8 cellular contexts compared by ENCODE assay signal in genomic region chr10:44864637-44865288, GRCh38. TPM values are rescaled to one million over a fixed set of nuclear protein-coding genes. Genes with fewer than 3 reads are reported as not detected.
DNase-seq lines count a peak whose midpoint lies in the region; ATAC-seq and TF ChIP-seq lines count a peak whose summit lies in the region.

No MANE protein-coding gene starts in this region.

- no peaks in the 10 kb centered on the region for H3K79me1 ChIP-seq in IMR-90 (ENCODE audit: low read depth in 1 of 2, low read length in 2 of 2)

- H3K27me3 Mint-ChIP-seq in activated T-helper 2 cell treated with anti-CD3 and anti-CD28 coated beads, Interferon-gamma antibody, Interleukin-2, Interleukin-4, amounts not matched to agents 10 μg/mL and 5 μg/mL and 100 μg/mL, durations not matched to agents 14 hours and 24 hours and 36 hours (ENCODE audit: low read depth), result peaks cover 53% of the 10 kb centered on the region
- H3K27me3 Mint-ChIP-seq in natural killer cell (ENCODE audit: low read depth in 2 of 2), result peaks cover 51 to 75% of the 10 kb centered on the region in 2 donors
- H3K27me3 Mint-ChIP-seq in stimulated activated naive B cell treated with anti-CD40 and anti-IgM and Interleukin-4, amounts not matched to agents 10 μg/mL and 1 μg/mL and 100 μg/mL, for 72 hours, result peaks cover 52 to 67% of the 10 kb centered on the region in 2 donors

- DNase-seq in DMS 273 (lab: John Stamatoyannopoulos, UW; ENCODE audit: unreplicated experiment), result peak; percentile 91
- peak; percentile 75 for DNase-seq in IMR-90
- peak; percentile 72 to 94 (median 93) for DNase-seq in Peyer's patch
- DNase-seq in activated T-helper 2 cell treated with anti-CD3 and anti-CD28 coated beads, Interferon-gamma antibody, Interleukin-2, Interleukin-4, amounts not matched to agents 10 μg/mL and 5 μg/mL and 100 μg/mL, durations not matched to agents 14 hours and 24 hours and 36 hours (ENCODE audit: low spot score), result peak; percentile 72
- DNase-seq in fibroblast of peridontal ligament (ENCODE audit: extremely low read depth), result peak; percentile 82
- DNase-seq in natural killer cell, result peak; percentile 78
- peak; percentile 65 for DNase-seq in stimulated activated naive B cell treated with anti-CD40 and anti-IgM and Interleukin-4, amounts not matched to agents 10 μg/mL and 1 μg/mL and 100 μg/mL, for 72 hours

- in situ Hi-C loops in IMR-90 (cut with MboI; ENCODE audit: low sequenced_read_pairs), result loop anchor here (5.0 to 25.0 kb wide), 4 partner anchors 472 to 1192 kb away; no protein-coding TSS in a partner anchor

- H3K36me3 Mint-ChIP-seq in activated T-helper 2 cell treated with anti-CD3 and anti-CD28 coated beads, Interferon-gamma antibody, Interleukin-2, Interleukin-4, amounts not matched to agents 10 μg/mL and 5 μg/mL and 100 μg/mL, durations not matched to agents 14 hours and 24 hours and 36 hours (ENCODE audit: low read depth), result no peaks in the 10 kb centered on the region
- H3K36me3 Mint-ChIP-seq in natural killer cell, result no peaks in the 10 kb centered on the region
- H3K36me3 Mint-ChIP-seq in stimulated activated naive B cell treated with anti-CD40 and anti-IgM and Interleukin-4, amounts not matched to agents 10 μg/mL and 1 μg/mL and 100 μg/mL, for 72 hours, result no peaks in the 10 kb centered on the region

- TF ChIP-seq CTCF in IMR-90 (conservative IDR thresholded peaks at IDR 0.05; ENCODE audit: low read depth, low read length), result peak; percentile 98
- TF ChIP-seq CTCF in Peyer's patch (IDR thresholded peaks at IDR 0.05), result peak; percentile 87 to 94 (median 92)
- peak; percentile 96 for TF ChIP-seq CTCF in natural killer cell (IDR thresholded peaks at IDR 0.05)

- no peaks in the 10 kb centered on the region for H3K9me3 Mint-ChIP-seq in activated T-helper 2 cell treated with anti-CD3 and anti-CD28 coated beads, Interferon-gamma antibody, Interleukin-2, Interleukin-4, amounts not matched to agents 10 μg/mL and 5 μg/mL and 100 μg/mL, durations not matched to agents 14 hours and 24 hours and 36 hours
- no peaks in the 10 kb centered on the region for H3K9me3 Mint-ChIP-seq in natural killer cell
- H3K9me3 Mint-ChIP-seq in stimulated activated naive B cell treated with anti-CD40 and anti-IgM and Interleukin-4, amounts not matched to agents 10 μg/mL and 1 μg/mL and 100 μg/mL, for 72 hours, result no peaks in the 10 kb centered on the region

- peak overlapping the region; percentile 27 to 92; a peak in 3 of 4 replicates for H4K8ac ChIP-seq in IMR-90 (ENCODE audit: low read depth in 2 of 2, low read length in 2 of 2)

- H3K4me1 Mint-ChIP-seq in activated T-helper 2 cell treated with anti-CD3 and anti-CD28 coated beads, Interferon-gamma antibody, Interleukin-2, Interleukin-4, amounts not matched to agents 10 μg/mL and 5 μg/mL and 100 μg/mL, durations not matched to agents 14 hours and 24 hours and 36 hours (ENCODE audit: low read depth), result peaks cover 12% of the 10 kb centered on the region
- H3K4me1 Mint-ChIP-seq in natural killer cell, result peaks cover 16% of the 10 kb centered on the region in 2 donors
- H3K4me1 Mint-ChIP-seq in stimulated activated naive B cell treated with anti-CD40 and anti-IgM and Interleukin-4, amounts not matched to agents 10 μg/mL and 1 μg/mL and 100 μg/mL, for 72 hours, result peaks cover 12 to 20% of the 10 kb centered on the region in 2 donors

- ATAC-seq in GM21529 (IDR thresholded peaks at IDR 0.05; ENCODE audit: unreplicated experiment) (peak; percentile 77), IMR-90 (ENCODE audit: low read depth) (peak; percentile 94), natural killer cell (peak; percentile 88 to 94 (median 89))
- peak; percentile 89 to 91 for ATAC-seq in stimulated activated naive B cell treated with anti-CD40 and anti-IgM and Interleukin-4, amounts not matched to agents 10 μg/mL and 1 μg/mL and 100 μg/mL, for 72 hours (replicated peaks)

- H3K18ac ChIP-seq in IMR-90 (ENCODE audit: low read depth, low read length), result peak overlapping the region; percentile 68; the same call in 1 of the 2 replicates

- H3K14ac ChIP-seq in IMR-90 (replicated peaks; ENCODE audit: low read depth, low read length), result peak overlapping the region; percentile 97

- H3K4me2 ChIP-seq in IMR-90 (ENCODE audit: low read depth, low read length), result peak overlapping the region; percentile 82

- H2BK120ac ChIP-seq in IMR-90 (ENCODE audit: low read depth, low read length), result peak overlapping the region; percentile 96

- peak overlapping the region; percentile 58 for H2BK5ac ChIP-seq in IMR-90 (ENCODE audit: low read depth, low read length, poor library complexity, severe bottlenecking)

- H3K9ac ChIP-seq in IMR-90 (ENCODE audit: low read depth, low read length), result peak overlapping the region; percentile 59

- peak overlapping the region; percentile 88 for H3K4me3 Mint-ChIP-seq in activated T-helper 2 cell treated with anti-CD3 and anti-CD28 coated beads, Interferon-gamma antibody, Interleukin-2, Interleukin-4, amounts not matched to agents 10 μg/mL and 5 μg/mL and 100 μg/mL, durations not matched to agents 14 hours and 24 hours and 36 hours (ENCODE audit: low read depth)
- peak overlapping the region; percentile 91 for H3K4me3 Mint-ChIP-seq in natural killer cell
- peak overlapping the region; percentile 90 to 92 for H3K4me3 Mint-ChIP-seq in stimulated activated naive B cell treated with anti-CD40 and anti-IgM and Interleukin-4, amounts not matched to agents 10 μg/mL and 1 μg/mL and 100 μg/mL, for 72 hours

- TF ChIP-seq POLR2A in IMR-90 (IDR thresholded peaks at IDR 0.05; ENCODE audit: low read depth, low read length), result no peak
- TF ChIP-seq POLR2A in Peyer's patch (IDR thresholded peaks at IDR 0.05), result no peak

- TF ChIP-seq RAD21 in IMR-90 (IDR thresholded peaks at IDR 0.05; ENCODE audit: low read length), result peak; percentile 94

- peak overlapping the region; percentile 93 for H2BK20ac ChIP-seq in IMR-90 (ENCODE audit: low read depth, low read length)

- CTCF ChIA-PET in IMR-90 (lab: Yijun Ruan, JAX), result interaction anchor here (0.7 to 1.0 kb wide), 2 partner anchors 478 to 1065 kb away, joined by 3 to 4 read pairs; no protein-coding TSS in a partner anchor

- POLR2A ChIA-PET in IMR-90 (lab: Charles Lee; ENCODE audit: unreplicated experiment), result no interaction called here

- H3K27me3 ChIP-seq in IMR-90 (ENCODE audit: control insufficient read depth, insufficient read depth, low read length), result peaks cover 3% of the 10 kb centered on the region; the same call in 1 of the 2 replicates
- H3K27me3 ChIP-seq in Peyer's patch, result peaks cover 0 to 5% of the 10 kb centered on the region in 2 donors

- WGBS in IMR-90 (ENCODE audit: extremely low coverage in 2 of 2, insufficient read length in 1 of 2), 2 experiments, result 4% methylated on average over 15 of the region's 42 CpGs; no CpG with 5 or more reads in 1 of the 2 experiments

- H4K20me1 ChIP-seq in IMR-90 (ENCODE audit: insufficient read depth, low read length), result no peaks in the 10 kb centered on the region

- H3K9me1 ChIP-seq in IMR-90 (ENCODE audit: insufficient read depth, low read length), result peaks cover 16% of the 10 kb centered on the region

- H3K27ac ChIP-seq in IMR-90 (ENCODE audit: insufficient read depth, low read length) (peak overlapping the region; percentile 65), Peyer's patch (peak overlapping the region in 1 of 4 donors; percentile 56)

- intact Hi-C loops in IMR-90 (cut with micrococcal nuclease), result loop anchor here (1.0 to 5.0 kb wide), 5 partner anchors 478 to 1193 kb away; no protein-coding TSS in a partner anchor
- intact Hi-C loops in activated T-helper 2 cell treated with anti-CD3 and anti-CD28 coated beads, Interferon-gamma antibody, Interleukin-2, Interleukin-4, amounts not matched to agents 10 μg/mL and 5 μg/mL and 100 μg/mL, durations not matched to agents 14 hours and 24 hours and 36 hours (cut with micrococcal nuclease), result loop anchor here (10.0 kb wide), 1 partner anchor 1190 kb away; no protein-coding TSS in a partner anchor
- intact Hi-C loops in natural killer cell (cut with micrococcal nuclease), result loop anchor here (1.0 kb wide), 1 partner anchor 1193 kb away; no protein-coding TSS in a partner anchor

- H3K4me1 ChIP-seq in IMR-90 (ENCODE audit: control insufficient read depth, insufficient read depth, low read length) (peaks cover 4% of the 10 kb centered on the region; the same call in 1 of the 2 replicates), Peyer's patch (peaks cover 0 to 11% (median 0%) of the 10 kb centered on the region in 4 donors)

- H2AFZ ChIP-seq in IMR-90 (replicated peaks; ENCODE audit: low read length, poor library complexity), result peak overlapping the region; percentile 98

- peak overlapping the region; percentile 57; the same call in 1 of the 2 replicates for H3K23ac ChIP-seq in IMR-90 (ENCODE audit: low read depth, low read length)

- no TSS peak for BruUV-seq in IMR-90 (replicated peaks; lab: Mats Ljungman, UMichigan)

- H3K9me3 ChIP-seq in IMR-90 (ENCODE audit: control insufficient read depth, insufficient read depth, low read length), result no peaks in the 10 kb centered on the region
- H3K9me3 ChIP-seq in Peyer's patch, result no peaks in the 10 kb centered on the region

- peak overlapping the region; percentile 78 for H4K5ac ChIP-seq in IMR-90 (ENCODE audit: low read depth, low read length)

- H3K56ac ChIP-seq in IMR-90 (ENCODE audit: extremely low read depth, insufficient read depth, low read length), result peak overlapping the region; percentile 62

- no peak overlapping the region for H3K27ac Mint-ChIP-seq in activated T-helper 2 cell treated with anti-CD3 and anti-CD28 coated beads, Interferon-gamma antibody, Interleukin-2, Interleukin-4, amounts not matched to agents 10 μg/mL and 5 μg/mL and 100 μg/mL, durations not matched to agents 14 hours and 24 hours and 36 hours
- H3K27ac Mint-ChIP-seq in natural killer cell, result peak overlapping the region; percentile 29 to 65
- H3K27ac Mint-ChIP-seq in stimulated activated naive B cell treated with anti-CD40 and anti-IgM and Interleukin-4, amounts not matched to agents 10 μg/mL and 1 μg/mL and 100 μg/mL, for 72 hours, result peak overlapping the region; percentile 48

- H2BK15ac ChIP-seq in IMR-90 (ENCODE audit: low read depth, low read length), result peak overlapping the region; percentile 58; the same call in 2 of the 3 replicates

- dilution Hi-C loops in IMR-90 (cut with HindIII; ENCODE audit: low sequenced_read_pairs, unreplicated experiment), result no loop called here

- H2AK5ac ChIP-seq in IMR-90 (ENCODE audit: low read depth, low read length), result peak overlapping the region; percentile 70; the same call in 1 of the 2 replicates

- peak overlapping the region; percentile 34 for H2AK9ac ChIP-seq in IMR-90 (replicated peaks; ENCODE audit: low read depth, low read length, poor library complexity)

- no peaks in the 10 kb centered on the region for H3K36me3 ChIP-seq in IMR-90 (ENCODE audit: control insufficient read depth, insufficient read depth, low read length)
- no peaks in the 10 kb centered on the region for H3K36me3 ChIP-seq in Peyer's patch

- H3K4me3 ChIP-seq in IMR-90 (ENCODE audit: insufficient read depth, low read depth, low read length) (peak overlapping the region; percentile 68), Peyer's patch (peak overlapping the region; percentile 33 to 64 (median 52))

- H4K91ac ChIP-seq in IMR-90 (ENCODE audit: insufficient read depth, low read depth, low read length), result peak overlapping the region; percentile 95

- peak overlapping the region; percentile 85 for H3K4ac ChIP-seq in IMR-90 (ENCODE audit: low read depth, low read length)

RNA-seq across cellular contexts. Expression of gene TMEM72, which starts 46.4 kb away (rescaled TPM):
- total RNA-seq in IMR-90 (2012; rRNA removed) (not detected in 2 replicates), Peyer's patch (under 1 TPM in 1 of 4 donors, not detected in 3; 0.53 TPM), natural killer cell (not detected)
- polyA plus RNA-seq in IMR-90 (2012; rRNA removed), result not detected in 2 replicates
- polyA plus RNA-seq in IMR-90 (2012; cell fraction: cytosol; rRNA removed), result not detected in 2 replicates
- polyA plus RNA-seq in IMR-90 (2012; cell fraction: nucleus; rRNA removed; ENCODE audit: low replicate concordance), result not detected in 2 replicates
- total RNA-seq in activated T-helper 2 cell treated with anti-CD3 and anti-CD28 coated beads, Interferon-gamma antibody, Interleukin-2, Interleukin-4, amounts not matched to agents 10 μg/mL and 5 μg/mL and 100 μg/mL, durations not matched to agents 14 hours and 24 hours and 36 hours, result not detected in 2 replicates
